ENCODE assay signal across 1 cellular context in genomic region chr4:184324939-184325477, GRCh38.
TF ChIP-seq lines count a peak whose summit lies in the region.

No MANE protein-coding gene starts in this region.

TF ChIP-seq in GM12878, 131 proteins besides CTCF, POLR2A, EP300 and RAD21:
- TF ChIP-seq ATF7 (IDR thresholded peaks at IDR 0.05; ENCODE audit: low read depth) (no peak), KLF5 (IDR thresholded peaks at IDR 0.05; ENCODE audit: partially characterized antibody) (no peak), ZNF384 (IDR thresholded peaks at IDR 0.05; ENCODE audit: borderline replicate concordance, low read depth, low read length) (no peak), BCLAF1 (IDR thresholded peaks at IDR 0.05) (no peak), GATAD2B (conservative IDR thresholded peaks at IDR 0.05; ENCODE audit: low read depth) (no peak), STAT1 (conservative IDR thresholded peaks at IDR 0.05) (no peak), CHD4 (IDR thresholded peaks at IDR 0.05) (no peak), MAX (IDR thresholded peaks at IDR 0.05; ENCODE audit: low read depth, low read length) (no peak), ZSCAN29 (IDR thresholded peaks at IDR 0.05) (no peak), NR2C2 (IDR thresholded peaks at IDR 0.05; ENCODE audit: borderline replicate concordance, control insufficient read depth, insufficient read length, low read depth) (no peak)
